25 cellular contexts compared by ENCODE assay signal in the genomic region with DNA sequence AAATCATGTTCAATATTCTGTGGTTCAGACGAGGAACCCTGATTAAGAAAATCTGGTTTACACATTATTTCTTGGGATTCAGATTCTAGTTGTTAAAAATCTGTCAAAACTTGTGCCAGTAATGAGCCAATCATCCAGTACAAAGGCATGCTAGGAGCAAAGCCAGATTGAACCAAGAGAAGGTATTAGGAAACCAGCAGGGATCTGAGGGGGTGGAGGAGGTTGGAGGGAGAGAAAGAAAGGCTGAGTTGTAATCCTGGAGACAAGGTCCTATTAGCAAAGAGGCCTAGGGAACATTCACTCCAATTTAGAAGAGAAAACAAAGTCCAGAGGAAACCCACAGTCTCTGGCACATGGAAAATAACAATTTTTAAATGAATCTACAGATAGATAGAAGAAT.
A peak's percentile ranks its signal among the peaks of the same experiment; 100 is the strongest.
DNase-seq lines count a peak whose midpoint lies in the region; ATAC-seq lines count a peak whose summit lies in the region.
"Had no signal": no experiment of that assay in that cellular context is flagged by ENCODE, and none has a peak within 500 bp of the region (broad histone marks: within the 10 kb centered on the region; RNA-seq: fewer than 3 reads in every experiment).

No MANE protein-coding gene starts in this region.

- no peak overlapping the region for H2BK5ac ChIP-seq in neuronal stem cell (ENCODE audit: low read length)

- H2AFZ ChIP-seq in neuronal stem cell (ENCODE audit: low read length) = no peak overlapping the region
- H2AFZ ChIP-seq: parathyroid adenoma had no signal

- peaks cover 5 to 23% (median 11%) of the 10 kb centered on the region in 3 donors for H3K36me3 Mint-ChIP-seq in naive thymus-derived CD8-positive, alpha-beta T cell
- H3K36me3 Mint-ChIP-seq: natural killer cell had no signal

- H3K4me3 ChIP-seq in adipocyte (ENCODE audit: low read length) (peak overlapping the region; percentile 6), neuronal stem cell (ENCODE audit: low read length in 2 of 2) (no peak overlapping the region)
- H3K4me3 ChIP-seq: HAP-1, right lobe of liver, SK-N-MC had no signal

- no peaks in the 10 kb centered on the region for H3K27me3 ChIP-seq in adipocyte (replicated peaks; ENCODE audit: control insufficient read depth, insufficient read depth, low read length)
- H3K27me3 ChIP-seq in neuronal stem cell (ENCODE audit: control insufficient read depth in 3 of 3, insufficient read depth in 3 of 3, low read depth in 1 of 3, low read length in 3 of 3) = no peaks in the 10 kb centered on the region
- H3K27me3 ChIP-seq: right lobe of liver had no signal

- no peaks in the 10 kb centered on the region for H3K27me3 Mint-ChIP-seq in naive thymus-derived CD8-positive, alpha-beta T cell
- H3K27me3 Mint-ChIP-seq: activated B cell treated with CpG ODN at 0.5 μM for 24 hours; activated CD4-positive, alpha-beta memory T cell treated with anti-CD3 and anti-CD28 coated beads, Interleukin-2, amount 10 ng/mL, durations not matched to agents 7 days and 5 days had no signal

- POLR2A ChIA-PET in naive thymus-derived CD8-positive, alpha-beta T cell (lab: Charles Lee) = no interaction called here

- no peak overlapping the region for H3K23ac ChIP-seq in neuronal stem cell (ENCODE audit: low read depth, low read length, poor library complexity)

- no peaks in the 10 kb centered on the region for H3K79me1 ChIP-seq in neuronal stem cell (ENCODE audit: low read depth, low read length)

- peaks cover 0 to 2% (median under 1%) of the 10 kb centered on the region in 4 donors for H3K4me1 Mint-ChIP-seq in naive thymus-derived CD8-positive, alpha-beta T cell
- H3K4me1 Mint-ChIP-seq: activated B cell treated with CpG ODN at 0.5 μM for 24 hours had no signal

- H2BK12ac ChIP-seq in neuronal stem cell (ENCODE audit: low read length) = no peak overlapping the region

- no peak overlapping the region for H3K18ac ChIP-seq in neuronal stem cell (ENCODE audit: low read length)

- no peak overlapping the region for H2BK15ac ChIP-seq in neuronal stem cell (ENCODE audit: low read length)

- DNase-seq in Ammon's horn (ENCODE audit: low spot score) (peak; percentile 43), adipocyte (ENCODE audit: low read depth) (peak; percentile 74), fibroblast of gingiva (ENCODE audit: low read depth) (peak; percentile 82), neuronal stem cell (ENCODE audit: low spot score) (no peak), islet precursor cell (no peak), T1000 (lab: John Stamatoyannopoulos, UW) (no peak), NCI-H1092 (lab: John Stamatoyannopoulos, UW) (no peak)
- no peak for DNase-seq in naive thymus-derived CD8-positive, alpha-beta T cell
- DNase-seq: activated B cell treated with CpG ODN at 0.5 μM for 24 hours; activated CD4-positive, alpha-beta memory T cell treated with anti-CD3 and anti-CD28 coated beads, Interleukin-2, amount 10 ng/mL, durations not matched to agents 7 days and 5 days; activated effector memory CD4-positive, alpha-beta T cell treated with anti-CD3 and anti-CD28 coated beads, Interleukin-2, amount 50 U/mL, for 16 hours; activated T-cell treated with anti-CD3 and anti-CD28 coated beads for 4 hours; left cardiac atrium; MM.1S; natural killer cell; NCI-H146; NCI-H524 treated with DMSO at 0.1 percent for 48 hours; right lobe of liver; substantia nigra; T-helper 2 cell had no signal

- H3K9ac ChIP-seq in adipocyte (ENCODE audit: low read length) = peak overlapping the region; percentile 48
- no peak overlapping the region for H3K9ac ChIP-seq in neuronal stem cell (ENCODE audit: low read depth, low read length, poor library complexity)
- H3K9ac ChIP-seq: parathyroid adenoma had no signal

- no peaks in the 10 kb centered on the region for H3K36me3 ChIP-seq in adipocyte (ENCODE audit: control insufficient read depth, insufficient read depth, low read length, severe bottlenecking)
- H3K36me3 ChIP-seq in neuronal stem cell (replicated peaks in 1 of 2; ENCODE audit: control insufficient read depth in 2 of 2, insufficient read depth in 2 of 2, low read length in 2 of 2) = no peaks in the 10 kb centered on the region
- H3K36me3 ChIP-seq: HAP-1, right lobe of liver had no signal

- H3K27ac ChIP-seq in neuronal stem cell (replicated peaks; ENCODE audit: low read length) = peak overlapping the region; percentile 71
- H3K27ac ChIP-seq: C4-2B, parathyroid adenoma, right lobe of liver, RWPE1, SK-N-MC had no signal

- H3K9me3 Mint-ChIP-seq in naive thymus-derived CD8-positive, alpha-beta T cell = peaks cover 0 to 17% (median 0%) of the 10 kb centered on the region in 9 donors
- H3K9me3 Mint-ChIP-seq: activated B cell treated with CpG ODN at 0.5 μM for 24 hours, natural killer cell had no signal

- H3K4ac ChIP-seq in neuronal stem cell (ENCODE audit: low read length) = no peak overlapping the region

- H2BK120ac ChIP-seq in neuronal stem cell (ENCODE audit: low read depth, low read length) = no peak overlapping the region

- WGBS in neuronal stem cell (ENCODE audit: extremely low coverage in 2 of 2, insufficient read length in 2 of 2, insufficient replicate concordance in 1 of 2), 2 donors = no CpG with 5 or more reads among the region's 1 CpG

- no peak overlapping the region for H3K27ac Mint-ChIP-seq in naive thymus-derived CD8-positive, alpha-beta T cell
- H3K27ac Mint-ChIP-seq: activated B cell treated with CpG ODN at 0.5 μM for 24 hours; activated CD4-positive, alpha-beta memory T cell treated with anti-CD3 and anti-CD28 coated beads, Interleukin-2, amount 10 ng/mL, durations not matched to agents 7 days and 5 days had no signal

- no peak overlapping the region for H4K91ac ChIP-seq in neuronal stem cell (ENCODE audit: low read depth, low read length, poor library complexity)

- no peak for ATAC-seq in naive thymus-derived CD8-positive, alpha-beta T cell
- ATAC-seq: natural killer cell, right lobe of liver had no signal

- H3K4me1 ChIP-seq in adipocyte (ENCODE audit: control insufficient read depth, insufficient read depth, low read length) = peaks cover 54% of the 10 kb centered on the region
- H3K4me1 ChIP-seq in neuronal stem cell (ENCODE audit: control insufficient read depth in 2 of 2, insufficient read depth in 1 of 2, low read depth in 1 of 2, low read length in 2 of 2) = peaks cover 0 to 4% of the 10 kb centered on the region in 2 donors
- H3K4me1 ChIP-seq: HAP-1, parathyroid adenoma, right lobe of liver had no signal

- no peak overlapping the region for H3K4me2 ChIP-seq in neuronal stem cell (ENCODE audit: insufficient read depth, low read length, poor library complexity, severe bottlenecking)

- H3K4me3 Mint-ChIP-seq in naive thymus-derived CD8-positive, alpha-beta T cell = no peak overlapping the region
- H3K4me3 Mint-ChIP-seq: activated B cell treated with CpG ODN at 0.5 μM for 24 hours; activated CD4-positive, alpha-beta memory T cell treated with anti-CD3 and anti-CD28 coated beads, Interleukin-2, amount 10 ng/mL, durations not matched to agents 7 days and 5 days; natural killer cell had no signal

- no peak overlapping the region for H3K14ac ChIP-seq in neuronal stem cell (ENCODE audit: low read length)

- H4K8ac ChIP-seq in neuronal stem cell (ENCODE audit: low read depth, low read length) = no peak overlapping the region

- no peak overlapping the region for H2AK5ac ChIP-seq in neuronal stem cell (ENCODE audit: low read depth, low read length)

- H3K9me3 ChIP-seq in adipocyte (ENCODE audit: control insufficient read depth, low read length) (no peaks in the 10 kb centered on the region), neuronal stem cell (replicated peaks in 1 of 2; ENCODE audit: control insufficient read depth in 2 of 2, insufficient read depth in 1 of 2, low read depth in 1 of 2, low read length in 2 of 2) (no peaks in the 10 kb centered on the region)
- H3K9me3 ChIP-seq: right lobe of liver had no signal

Comparison
In these comparisons a context has a peak if more than half of its experiments do, and no peak if none do; other contexts are left out.
1. DNase-seq: peak in Ammon's horn (single experiment), adipocyte (single experiment) and fibroblast of gingiva (single experiment); none in neuronal stem cell (single experiment), islet precursor cell (single experiment), T1000 (single experiment), naive thymus-derived CD8-positive, alpha-beta T cell (0 of 10) and NCI-H1092 (single experiment).